Comparison of ENCODE assay signal across 9 cellular contexts in genomic region chr1:21278208-21278861, GRCh38. TPM values are rescaled to one million over a fixed set of nuclear protein-coding genes. Genes with fewer than 3 reads are reported as not detected.
DNase-seq lines count a peak whose midpoint lies in the region; ATAC-seq, FAIRE-seq and TF ChIP-seq lines count a peak whose summit lies in the region.
"Had no signal": no experiment of that assay in that cellular context is flagged by ENCODE, and none has a peak within 500 bp of the region (broad histone marks: within the 10 kb centered on the region; RNA-seq: fewer than 3 reads in every experiment).

No MANE protein-coding gene starts in this region.

- POLR2A ChIA-PET in CD8-positive, alpha-beta T cell (lab: Charles Lee) = interaction anchor here (1.8 kb wide), 1 partner anchor 15 kb away, joined by 5 read pairs; no protein-coding TSS in a partner anchor

- H3K9ac ChIP-seq in mammary epithelial cell (ENCODE audit: insufficient read depth, low read length) = no peak overlapping the region

- CTCF ChIA-PET in CD8-positive, alpha-beta T cell (lab: Charles Lee) = interaction anchor here (1.2 to 5.3 kb wide), 3 partner anchors 8 to 56 kb away, joined by 3 to 52 read pairs (median 3); no protein-coding TSS in a partner anchor
- CTCF ChIA-PET in mammary epithelial cell (lab: Charles Lee; ENCODE audit: low non-redundant PET) = no interaction called here

- no peak for FAIRE-seq in frontal cortex (lab: Jason Lieb, UNC)

- peaks cover 35% of the 10 kb centered on the region for H3K4me1 Mint-ChIP-seq in CD8-positive, alpha-beta T cell (ENCODE audit: low read depth)

- no peak for TF ChIP-seq CTCF in CD8-positive, alpha-beta T cell (IDR thresholded peaks at IDR 0.05)
- no peak for TF ChIP-seq CTCF in VCaP (conservative IDR thresholded peaks at IDR 0.05)
- TF ChIP-seq CTCF in fibroblast of the aortic adventitia (IDR thresholded peaks at IDR 0.05; ENCODE audit: insufficient read depth, low read length) = no peak
- no peak for TF ChIP-seq CTCF in osteoblast (IDR thresholded peaks at IDR 0.05; ENCODE audit: extremely low read depth, low read depth, low read length)
- no peak for TF ChIP-seq CTCF in mammary epithelial cell (conservative IDR thresholded peaks at IDR 0.05 in 1 of 2, IDR thresholded peaks at IDR 0.05 in 1 of 2; ENCODE audit: extremely low read depth in 1 of 2, insufficient read depth in 1 of 2, low read depth in 1 of 2, low read length in 2 of 2)

- peaks cover 38% of the 10 kb centered on the region for H3K36me3 Mint-ChIP-seq in CD8-positive, alpha-beta T cell

- no peak for DNase-seq in CD8-positive, alpha-beta T cell
- DNase-seq in fibroblast of the aortic adventitia (ENCODE audit: low read depth) (peak; percentile 44), osteoblast (ENCODE audit: insufficient read length, low spot score, missing footprints) (peak; percentile 57), NCI-H345 treated with DMSO at 0.1 percent for 48 hours (lab: John Stamatoyannopoulos, UW; ENCODE audit: unreplicated experiment) (no peak), frontal cortex (ENCODE audit: low spot score in 2 of 2) (no peak), mammary epithelial cell (no peak)
- DNase-seq: DND-41 had no signal

- H3K27me3 Mint-ChIP-seq in CD8-positive, alpha-beta T cell (ENCODE audit: low read depth) = no peaks in the 10 kb centered on the region

- H3K79me2 ChIP-seq in osteoblast (ENCODE audit: insufficient read depth, low read length) = no peaks in the 10 kb centered on the region
- no peaks in the 10 kb centered on the region for H3K79me2 ChIP-seq in mammary epithelial cell (ENCODE audit: insufficient read depth, low read length)

- no peak overlapping the region for H3K4me3 ChIP-seq in CD8-positive, alpha-beta T cell (ENCODE audit: low read depth, low read length)
- H3K4me3 ChIP-seq in fibroblast of the aortic adventitia (ENCODE audit: low read depth, low read length) (no peak overlapping the region), osteoblast (ENCODE audit: insufficient read depth, low read length) (no peak overlapping the region), mammary epithelial cell (replicated peaks in 1 of 3; ENCODE audit: insufficient read depth in 1 of 3, low read depth in 2 of 3, low read length in 3 of 3) (no peak overlapping the region)

- in situ Hi-C loops in mammary epithelial cell (cut with MboI; ENCODE audit: low sequenced_read_pairs in 2 of 2) = no loop called here

- WGBS in mammary epithelial cell (ENCODE audit: low coverage, missing lambda C conversion rate) = 63% methylated on average over 9 of the region's 9 CpGs

- no peak overlapping the region for H3K27ac ChIP-seq in CD8-positive, alpha-beta T cell (ENCODE audit: low read depth, low read length)
- peak overlapping the region; percentile 88 for H3K27ac ChIP-seq in VCaP
- H3K27ac ChIP-seq in osteoblast (ENCODE audit: low read depth, low read length) = peak overlapping the region; percentile 1
- H3K27ac ChIP-seq in mammary epithelial cell (ENCODE audit: insufficient read depth, low read depth, low read length) = no peak overlapping the region

- BruUV-seq in mammary epithelial cell (replicated peaks; lab: Mats Ljungman, UMichigan) = no TSS peak

- no peaks in the 10 kb centered on the region for H3K36me3 ChIP-seq in CD8-positive, alpha-beta T cell (ENCODE audit: insufficient read depth, low read length)
- H3K36me3 ChIP-seq in osteoblast (ENCODE audit: insufficient read depth, low read length) (peaks cover 5% of the 10 kb centered on the region), mammary epithelial cell (ENCODE audit: insufficient read depth, low read length) (peaks cover 2% of the 10 kb centered on the region)

- H2AFZ ChIP-seq in osteoblast (ENCODE audit: low read length) (no peak overlapping the region), mammary epithelial cell (ENCODE audit: low read depth, low read length) (no peak overlapping the region)

- H3K4me3 Mint-ChIP-seq in CD8-positive, alpha-beta T cell = peak overlapping the region; percentile 3

- dilution Hi-C loops in mammary epithelial cell (cut with HindIII; ENCODE audit: low sequenced_read_pairs) = no loop called here

- intact Hi-C loops in CD8-positive, alpha-beta T cell (cut with DNase I, micrococcal nuclease) = no loop called here
- intact Hi-C loops in mammary epithelial cell (cut with micrococcal nuclease) = no loop called here

- H3K27me3 ChIP-seq in CD8-positive, alpha-beta T cell (ENCODE audit: insufficient read depth, low read length) = no peaks in the 10 kb centered on the region
- H3K27me3 ChIP-seq in osteoblast (ENCODE audit: insufficient read depth, low read length) (no peaks in the 10 kb centered on the region), mammary epithelial cell (ENCODE audit: insufficient read depth, low read length) (no peaks in the 10 kb centered on the region)

- ATAC-seq in CD8-positive, alpha-beta T cell = no peak
- ATAC-seq in GM18517 (IDR thresholded peaks at IDR 0.05; ENCODE audit: unreplicated experiment) = no peak

- no peak overlapping the region for H3K4me2 ChIP-seq in osteoblast (ENCODE audit: insufficient read depth, low read length)
- H3K4me2 ChIP-seq in mammary epithelial cell (ENCODE audit: insufficient read depth, low read depth, low read length) = no peak overlapping the region

- H3K9me3 ChIP-seq in CD8-positive, alpha-beta T cell (ENCODE audit: low read length) = no peaks in the 10 kb centered on the region
- H3K9me3 ChIP-seq in osteoblast (ENCODE audit: low read depth, low read length) = no peaks in the 10 kb centered on the region
- H3K9me3 ChIP-seq in mammary epithelial cell (replicated peaks; ENCODE audit: insufficient read depth, low read length) = no peaks in the 10 kb centered on the region

- peaks cover 28% of the 10 kb centered on the region for H3K4me1 ChIP-seq in CD8-positive, alpha-beta T cell (ENCODE audit: insufficient read depth, low read length)
- H3K4me1 ChIP-seq in osteoblast (ENCODE audit: insufficient read depth, low read length) (peaks cover 22% of the 10 kb centered on the region), mammary epithelial cell (ENCODE audit: insufficient read depth, low read length) (peaks cover 5% of the 10 kb centered on the region)

- H4K20me1 ChIP-seq in osteoblast (ENCODE audit: insufficient read depth, low read length) (no peaks in the 10 kb centered on the region), mammary epithelial cell (ENCODE audit: insufficient read depth, low read length) (no peaks in the 10 kb centered on the region)

- H3K27ac Mint-ChIP-seq in CD8-positive, alpha-beta T cell = no peak overlapping the region

- H3K9me3 Mint-ChIP-seq in CD8-positive, alpha-beta T cell = no peaks in the 10 kb centered on the region

RNA-seq across cellular contexts. Expression of gene ECE1, which starts 11.9 kb away (rescaled TPM):
- 10 to 100 TPM; 55.0 to 56.0 TPM for total RNA-seq in CD8-positive, alpha-beta T cell
- total RNA-seq in fibroblast of the aortic adventitia (ENCODE audit: low replicate concordance) (30.7 and 90.4 TPM in 2 replicates), osteoblast (32.6 and 34.8 TPM in 2 replicates), frontal cortex (8.2 TPM), mammary epithelial cell (100 to 1,000 TPM in 1 of 2 donors, 10 to 100 TPM in 1; 86.3 to 153 TPM)
- polyA plus RNA-seq in mammary epithelial cell = 65.7 TPM
- 75.5 TPM for polyA minus RNA-seq in mammary epithelial cell

Comparison
In these comparisons a context has a peak if more than half of its experiments do, and no peak if none do; other contexts are left out.
1. DNase-seq: peak in fibroblast of the aortic adventitia (single experiment) and osteoblast (single experiment); none in CD8-positive, alpha-beta T cell (0 of 7), NCI-H345 treated with DMSO at 0.1 percent for 48 hours (single experiment), frontal cortex (0 of 2) and mammary epithelial cell (single experiment).
2. H3K27ac ChIP-seq: peak in VCaP (single experiment) and osteoblast (single experiment); none in CD8-positive, alpha-beta T cell (single experiment) and mammary epithelial cell (single experiment).